In the genomic region with DNA sequence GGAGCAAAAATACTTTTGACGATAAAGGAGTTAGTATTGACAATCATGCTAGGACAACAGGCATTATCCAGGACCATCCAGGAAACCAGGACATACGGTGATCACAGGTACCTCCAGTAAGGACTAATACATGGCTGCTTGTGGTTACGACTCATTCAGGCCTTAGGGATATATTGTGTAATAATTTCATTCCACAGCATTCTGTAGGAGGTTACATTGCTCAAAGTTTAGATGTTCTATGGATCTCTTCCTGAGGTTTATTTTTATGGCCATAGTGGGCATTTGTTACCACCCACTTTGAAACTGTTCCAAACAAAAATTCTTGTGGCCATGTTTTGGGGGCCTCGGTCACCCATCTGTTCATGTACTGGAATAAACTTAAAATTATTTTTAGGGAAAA, we compare ENCODE assay signal across 17 cellular contexts.
DNase-seq lines count a peak whose midpoint lies in the region; TF ChIP-seq lines count a peak whose summit lies in the region.
"Had no signal": no experiment of that assay in that cellular context is flagged by ENCODE, and none has a peak within 500 bp of the region (broad histone marks: within the 10 kb centered on the region; RNA-seq: fewer than 3 reads in every experiment).

No MANE protein-coding gene starts in this region.

- no peaks in the 10 kb centered on the region for H3K9me2 ChIP-seq in Karpas-422 (replicated peaks; ENCODE audit: insufficient read depth, low read length)

- H3K4me3 ChIP-seq in AG09309 (ENCODE audit: control insufficient read depth, low read depth, low read length) (no peak overlapping the region), astrocyte of the cerebellum (ENCODE audit: low read depth, low read length) (no peak overlapping the region), Karpas-422 (ENCODE audit: low read length) (no peak overlapping the region), dorsolateral prefrontal cortex (no peak overlapping the region)
- H3K4me3 ChIP-seq: colonic mucosa, prostate gland, suprapubic skin had no signal

- no peak overlapping the region for H3K27ac ChIP-seq in Karpas-422 (ENCODE audit: low read length)
- peak overlapping the region in 4 of 59 donors; percentile 2 to 53 (median 27) for H3K27ac ChIP-seq in dorsolateral prefrontal cortex
- H3K27ac ChIP-seq: colonic mucosa, prostate gland, suprapubic skin had no signal

- intact Hi-C loops in dorsolateral prefrontal cortex (cut with DNase I) = no loop called here

- TF ChIP-seq CTCF in AG09309 (IDR thresholded peaks at IDR 0.05; ENCODE audit: control insufficient read depth, insufficient read depth, low read depth, low read length, missing control alignments) (no peak), astrocyte of the cerebellum (IDR thresholded peaks at IDR 0.05; ENCODE audit: low read depth, low read length, missing control alignments) (no peak), dorsolateral prefrontal cortex (IDR thresholded peaks at IDR 0.05 in 54 of 56, conservative IDR thresholded peaks at IDR 0.05 in 2 of 56; ENCODE audit: low read depth in 1 of 56, partially characterized antibody in 56 of 56) (no peak)

- H3K36me3 ChIP-seq in Karpas-422 (ENCODE audit: insufficient read depth, low read length) = no peaks in the 10 kb centered on the region
- H3K36me3 ChIP-seq: colonic mucosa, prostate gland, suprapubic skin had no signal

- DNase-seq in AG09309 (ENCODE audit: low read depth) (peak; percentile 0), HS-5 (ENCODE audit: low read depth) (peak; percentile 68), astrocyte of the cerebellum (ENCODE audit: low read depth) (peak; percentile 57), glomerular visceral epithelial cell (ENCODE audit: extremely low spot score) (peak; percentile 44), T-helper 1 cell (no peak), NCI-H2171 treated with DMSO at 0.1 percent for 48 hours (lab: John Stamatoyannopoulos, UW) (no peak), Karpas-422 (no peak), dorsolateral prefrontal cortex (no peak)
- DNase-seq: activated CD4-positive, alpha-beta T cell treated with anti-CD3 and anti-CD28 coated beads, Interleukin-2, amount 10 ng/mL, durations not matched to agents 7 days and 5 days; activated T-cell treated with anti-CD3 and anti-CD28 coated beads, Interleukin-2, amount 50 U/mL, for 4 hours; colonic mucosa; left ventricle myocardium superior; naive thymus-derived CD4-positive, alpha-beta T cell; NCI-H1092 treated with DMSO at 0.1 percent for 48 hours; Right ventricle myocardium superior had no signal

- H3K9me3 ChIP-seq in Karpas-422 (ENCODE audit: low read length) = no peaks in the 10 kb centered on the region
- H3K9me3 ChIP-seq: colonic mucosa, prostate gland, suprapubic skin had no signal

- H3K9ac ChIP-seq in Karpas-422 (ENCODE audit: low read length) = no peak overlapping the region

- in situ Hi-C loops in astrocyte of the cerebellum (cut with HindIII; ENCODE audit: low sequenced_read_pairs) = no loop called here

- no peak overlapping the region for H2AFZ ChIP-seq in Karpas-422 (ENCODE audit: low read length)

- no peaks in the 10 kb centered on the region for H4K20me1 ChIP-seq in Karpas-422 (ENCODE audit: insufficient read depth, low read depth, low read length)

- H3K27me3 ChIP-seq in Karpas-422 (ENCODE audit: low read length) = no peaks in the 10 kb centered on the region
- peaks cover 0 to 9% (median 0%) of the 10 kb centered on the region in 45 donors for H3K27me3 ChIP-seq in dorsolateral prefrontal cortex
- H3K27me3 ChIP-seq: colonic mucosa, suprapubic skin had no signal

- no peaks in the 10 kb centered on the region for H3K4me1 ChIP-seq in Karpas-422 (ENCODE audit: low read length)
- H3K4me1 ChIP-seq: colonic mucosa, prostate gland, suprapubic skin had no signal

- no peak overlapping the region for H3K4me2 ChIP-seq in Karpas-422 (ENCODE audit: low read depth, low read length, poor library complexity, severe bottlenecking)

- H3K79me2 ChIP-seq in Karpas-422 (ENCODE audit: low read length) = no peaks in the 10 kb centered on the region

Comparison
In these comparisons a context has a peak if more than half of its experiments do, and no peak if none do; other contexts are left out.
1. DNase-seq: peak in AG09309 (single experiment), HS-5 (single experiment), astrocyte of the cerebellum (single experiment) and glomerular visceral epithelial cell (single experiment); none in T-helper 1 cell (0 of 5), NCI-H2171 treated with DMSO at 0.1 percent for 48 hours (single experiment), Karpas-422 (single experiment) and dorsolateral prefrontal cortex (0 of 10).